Comparison of ENCODE assay signal across 18 cellular contexts in the genomic region with DNA sequence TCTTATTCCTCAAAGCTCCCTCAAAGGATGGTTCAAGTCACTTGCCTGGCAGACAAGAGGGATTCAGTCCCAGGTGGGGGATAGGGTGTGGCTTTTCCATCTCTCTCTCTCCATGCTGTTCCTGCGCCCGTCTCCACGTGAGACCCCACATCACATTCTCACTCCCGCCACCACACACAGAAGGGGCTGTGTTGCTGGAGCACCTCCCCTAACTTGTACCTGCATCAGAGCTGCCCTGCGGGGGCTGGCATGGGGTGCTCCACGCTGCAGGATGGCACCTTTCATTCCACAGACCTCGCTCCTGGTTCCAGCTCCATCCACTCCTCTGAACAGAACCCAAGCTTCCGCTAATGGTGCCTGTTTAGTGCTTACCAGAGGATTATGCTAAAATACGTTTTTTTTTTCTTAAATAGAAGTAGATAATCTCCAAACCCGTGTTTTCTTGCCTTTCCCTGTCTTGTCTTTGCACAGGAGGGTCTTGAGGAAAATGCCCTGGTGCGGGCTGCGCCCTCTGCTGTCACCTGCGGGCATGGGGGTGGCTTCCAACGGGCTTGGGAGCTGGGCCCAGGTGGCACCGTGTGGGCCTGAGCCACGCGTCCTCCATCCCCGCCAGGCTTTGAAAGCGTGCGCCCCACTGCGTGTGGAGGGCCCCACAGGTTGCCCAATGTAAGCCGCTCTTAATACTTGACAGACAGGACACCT.
"Had no signal": no experiment of that assay in that cellular context is flagged by ENCODE, and none has a peak within 500 bp of the region (broad histone marks: within the 10 kb centered on the region; RNA-seq: fewer than 3 reads in every experiment).

No MANE protein-coding gene starts in this region.

- H3K27me3 ChIP-seq: gastrocnemius medialis, testis, uterus had no signal

- H3K27ac ChIP-seq: coronary artery, esophagus squamous epithelium, gastrocnemius medialis, spleen, testis, uterus had no signal

- ATAC-seq: activated T-cell treated with anti-CD3 and anti-CD28 coated beads, Interleukin-2, amount 50 U/mL, for 4 hours; gastrocnemius medialis; left lobe of liver had no signal

- H3K9me3 ChIP-seq: esophagus squamous epithelium, gastrocnemius medialis, testis, uterus had no signal

- DNase-seq: activated naive CD4-positive, alpha-beta T cell treated with Interleukin-2 at 50 U/mL for 16 hours; activated naive CD8-positive, alpha-beta T cell treated with anti-CD3 and anti-CD28 coated beads, Interleukin-2, amount 10 ng/mL, durations not matched to agents 7 days and 5 days; activated T-cell treated with anti-CD3 and anti-CD28 coated beads, Interleukin-2, amount 50 U/mL, for 4 hours; amniotic stem cell; esophagus squamous epithelium; gastrocnemius medialis; naive B cell; occipital lobe; stimulated activated CD4-positive, alpha-beta T cell treated with anti-CD3 and anti-CD28 coated beads, Interleukin-4, amount 100 ng/mL, for 1 hour; stimulated activated naive CD4-positive, alpha-beta T cell; T-helper 9 cell; testis; trophoblast cell; uterus had no signal

- H3K4me3 ChIP-seq: coronary artery, esophagus squamous epithelium, gastrocnemius medialis, lung, spleen, testis, uterus had no signal

- H3K36me3 ChIP-seq: esophagus squamous epithelium, gastrocnemius medialis, spleen, uterus had no signal

- H3K4me1 ChIP-seq: esophagus squamous epithelium, gastrocnemius medialis, spleen, testis, uterus had no signal
